ENCODE assay signal across 19 cellular contexts in the genomic region with DNA sequence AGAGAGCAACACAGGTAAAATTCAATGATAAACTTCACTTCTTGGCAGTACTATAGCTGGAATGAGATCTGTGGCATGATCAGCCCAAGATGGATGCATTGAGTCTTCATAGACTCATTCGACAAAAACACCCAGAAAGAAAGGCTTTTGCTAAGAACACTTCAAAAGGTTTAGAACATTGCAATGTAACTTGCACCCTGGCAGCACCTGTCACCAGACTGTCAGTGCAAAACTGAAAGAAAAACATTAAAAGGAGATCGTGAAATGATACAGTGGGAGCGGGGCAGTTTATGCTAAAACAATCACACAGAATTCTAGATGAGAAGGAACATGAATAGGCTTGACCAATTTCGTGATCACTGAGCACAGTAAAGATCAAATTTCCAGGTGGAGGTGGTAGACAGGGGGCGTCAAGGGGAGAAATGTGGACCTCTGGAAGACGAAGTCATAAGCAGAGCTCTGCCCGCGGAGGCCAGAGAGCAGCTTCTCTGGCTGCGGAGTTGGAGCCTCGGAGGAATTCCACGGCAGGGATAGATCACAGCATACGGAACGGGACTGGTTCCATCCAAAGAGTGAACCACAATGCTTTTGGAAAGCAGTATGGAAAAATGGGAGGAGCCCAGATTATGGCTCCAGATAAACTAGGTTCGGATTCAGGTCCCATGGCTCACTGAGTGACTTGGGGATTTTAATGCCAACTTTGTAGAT. TPM values are rescaled to one million over a fixed set of nuclear protein-coding genes. Genes with fewer than 3 reads are reported as not detected.
DNase-seq lines count a peak whose midpoint lies in the region; TF ChIP-seq lines count a peak whose summit lies in the region.
"Had no signal": no experiment of that assay in that cellular context is flagged by ENCODE, and none has a peak within 500 bp of the region (broad histone marks: within the 10 kb centered on the region; RNA-seq: fewer than 3 reads in every experiment).

No MANE protein-coding gene starts in this region.

- no peak for TF ChIP-seq CTCF in fibroblast of mammary gland (conservative IDR thresholded peaks at IDR 0.05; ENCODE audit: control insufficient read depth, insufficient read depth, low read depth, low read length)
- no peak for TF ChIP-seq CTCF in PC-9 (conservative IDR thresholded peaks at IDR 0.05)
- no peak for TF ChIP-seq CTCF in Calu3 (IDR thresholded peaks at IDR 0.05; ENCODE audit: unreplicated experiment)

- H3K27ac ChIP-seq in SJSA1 (no peak overlapping the region), PC-9 (no peak overlapping the region)
- H3K27ac ChIP-seq: Peyer's patch had no signal

- CTCF ChIA-PET in activated naive CD4-positive, alpha-beta T cell treated with anti-CD3 and anti-CD28 coated beads, Interleukin-2, amount 10 ng/mL, durations not matched to agents 7 days and 5 days (lab: Charles Lee), result no interaction called here
- CTCF ChIA-PET in PC-9 (lab: Charles Lee) (no interaction called here), Calu3 (lab: Charles Lee) (no interaction called here)

- H3F3A ChIP-seq in PC-9 (ENCODE audit: insufficient read depth, low read depth), result no peaks in the 10 kb centered on the region

- no peak for DNase-seq in activated naive CD4-positive, alpha-beta T cell treated with anti-CD3 and anti-CD28 coated beads, Interleukin-2, amount 10 ng/mL, durations not matched to agents 7 days and 5 days
- DNase-seq in activated naive CD4-positive, alpha-beta T cell (lab: John Stamatoyannopoulos, UW), result no peak
- DNase-seq in SJSA1 (ENCODE audit: low read depth in 1 of 2, low spot score in 2 of 2) (no peak), fibroblast of mammary gland (ENCODE audit: low read depth) (peak; percentile 8), stromal cell of bone marrow (ENCODE audit: low read depth) (peak; percentile 7), PC-9 (no peak), SIG-M5 treated with dmso at 0.1 percent for 504 hours (lab: John Stamatoyannopoulos, UW; ENCODE audit: unreplicated experiment) (no peak), Calu3 (no peak)
- DNase-seq: CD4-positive, alpha-beta T cell; GF-D8; HCEC 1CT; NCI-H1436 treated with DMSO at 0.1 percent for 48 hours; NCI-H345; NCI-H526 treated with DMSO at 0.1 percent for 48 hours; Peyer's patch; Right ventricle myocardium superior had no signal

- H3K27ac Mint-ChIP-seq in activated naive CD4-positive, alpha-beta T cell treated with anti-CD3 and anti-CD28 coated beads, Interleukin-2, amount 10 ng/mL, durations not matched to agents 7 days and 5 days, result no peak overlapping the region
- no peak overlapping the region for H3K27ac Mint-ChIP-seq in Calu3 (ENCODE audit: unreplicated experiment)
- H3K27ac Mint-ChIP-seq: B cell; CD4-positive, alpha-beta T cell; IgD-negative memory B cell had no signal

- peaks cover 3% of the 10 kb centered on the region for H3K9me3 Mint-ChIP-seq in activated naive CD4-positive, alpha-beta T cell treated with anti-CD3 and anti-CD28 coated beads, Interleukin-2, amount 10 ng/mL, durations not matched to agents 7 days and 5 days
- H3K9me3 Mint-ChIP-seq in Calu3 (ENCODE audit: low read depth, unreplicated experiment), result no peaks in the 10 kb centered on the region

- H3K36me3 Mint-ChIP-seq in activated naive CD4-positive, alpha-beta T cell treated with anti-CD3 and anti-CD28 coated beads, Interleukin-2, amount 10 ng/mL, durations not matched to agents 7 days and 5 days, result no peaks in the 10 kb centered on the region
- H3K36me3 Mint-ChIP-seq in Calu3 (ENCODE audit: insufficient read depth, unreplicated experiment), result no peaks in the 10 kb centered on the region

- POLR2A ChIA-PET in PC-9 (lab: Charles Lee; ENCODE audit: unreplicated experiment), result interaction anchor here (0.6 kb wide), 1 partner anchor 1385 kb away, joined by 15 read pairs; no protein-coding TSS in a partner anchor

- H3K4me1 Mint-ChIP-seq in activated naive CD4-positive, alpha-beta T cell treated with anti-CD3 and anti-CD28 coated beads, Interleukin-2, amount 10 ng/mL, durations not matched to agents 7 days and 5 days, result peaks cover 5% of the 10 kb centered on the region
- no peaks in the 10 kb centered on the region for H3K4me1 Mint-ChIP-seq in Calu3 (ENCODE audit: low read depth, unreplicated experiment)
- H3K4me1 Mint-ChIP-seq: B cell had no signal

- H3K4me3 Mint-ChIP-seq in activated naive CD4-positive, alpha-beta T cell treated with anti-CD3 and anti-CD28 coated beads, Interleukin-2, amount 10 ng/mL, durations not matched to agents 7 days and 5 days, result peak overlapping the region; percentile 29
- no peak overlapping the region for H3K4me3 Mint-ChIP-seq in Calu3 (ENCODE audit: low read depth, unreplicated experiment)
- H3K4me3 Mint-ChIP-seq: B cell; CD4-positive, alpha-beta T cell; IgD-negative memory B cell had no signal

- H3K27me3 ChIP-seq in SJSA1 (replicated peaks) (no peaks in the 10 kb centered on the region), PC-9 (ENCODE audit: insufficient read depth, low read depth) (no peaks in the 10 kb centered on the region)
- H3K27me3 ChIP-seq: Peyer's patch had no signal

- no peak overlapping the region for H3K4me2 ChIP-seq in PC-9

- H3K9me3 ChIP-seq in SJSA1 (replicated peaks) (no peaks in the 10 kb centered on the region), PC-9 (ENCODE audit: insufficient read depth, low read depth) (no peaks in the 10 kb centered on the region; the same call in 1 of the 2 replicates)
- H3K9me3 ChIP-seq: Peyer's patch had no signal

- intact Hi-C loops in PC-9 (cut with micrococcal nuclease; ENCODE audit: unreplicated experiment) (no loop called here), Calu3 (cut with micrococcal nuclease; ENCODE audit: unreplicated experiment) (no loop called here)

- no peaks in the 10 kb centered on the region for H4K20me1 ChIP-seq in PC-9 (ENCODE audit: insufficient read depth)

- H3K4me1 ChIP-seq in SJSA1 (replicated peaks), result no peaks in the 10 kb centered on the region
- H3K4me1 ChIP-seq in PC-9 (replicated peaks; ENCODE audit: insufficient read depth), result no peaks in the 10 kb centered on the region

- H2AFZ ChIP-seq in PC-9, result no peak overlapping the region

- H3K4me3 ChIP-seq in SJSA1 (peak overlapping the region; percentile 14; the same call in 1 of the 2 replicates), fibroblast of mammary gland (ENCODE audit: control insufficient read depth, low read depth, low read length) (peak overlapping the region; percentile 15), PC-9 (no peak overlapping the region)
- H3K4me3 ChIP-seq: Peyer's patch had no signal

- H3K36me3 ChIP-seq in SJSA1 (no peaks in the 10 kb centered on the region), PC-9 (ENCODE audit: low read depth) (no peaks in the 10 kb centered on the region)
- H3K36me3 ChIP-seq: Peyer's patch had no signal

- peaks cover 6% of the 10 kb centered on the region for H3K27me3 Mint-ChIP-seq in activated naive CD4-positive, alpha-beta T cell treated with anti-CD3 and anti-CD28 coated beads, Interleukin-2, amount 10 ng/mL, durations not matched to agents 7 days and 5 days
- no peaks in the 10 kb centered on the region for H3K27me3 Mint-ChIP-seq in Calu3 (ENCODE audit: unreplicated experiment)
- H3K27me3 Mint-ChIP-seq: CD4-positive, alpha-beta T cell had no signal

- no peaks in the 10 kb centered on the region for H3K79me2 ChIP-seq in PC-9 (ENCODE audit: low read depth)

- BruUV-seq in PC-9 (replicated peaks; lab: Mats Ljungman, UMichigan) (no TSS peak), Calu3 (replicated peaks; lab: Mats Ljungman, UMichigan) (no TSS peak)

- no peaks in the 10 kb centered on the region for H3K9me2 ChIP-seq in PC-9 (ENCODE audit: insufficient read depth)

RNA-seq across cellular contexts. Expression of a gene that starts 11.9 kb away (rescaled TPM):
- total RNA-seq in SJSA1 (2014; rRNA removed; shearing (Covaris generic)), result not detected in 2 replicates
- total RNA-seq in PC-9 (2021), result not detected in 2 replicates
- not detected in 2 replicates for total RNA-seq in Calu3 (2022)
- total RNA-seq: B cell; CD4-positive, alpha-beta T cell; HT1080; Peyer's patch had no signal

RNA-seq across cellular contexts. Expression of a gene that starts 53.5 kb away (rescaled TPM):
- total RNA-seq in SJSA1 (2014; rRNA removed; shearing (Covaris generic)), result not detected in 2 replicates
- total RNA-seq in PC-9 (2021) (0.26 TPM in 1 of 2 replicates, not detected in the other), Calu3 (2022) (not detected in 2 replicates)
- total RNA-seq: B cell; CD4-positive, alpha-beta T cell; HT1080; Right ventricle myocardium superior had no signal

RNA-seq across cellular contexts. Expression of a gene that starts 54.8 kb away (rescaled TPM):
- 5.4 and 6.8 TPM in 2 replicates for total RNA-seq in SJSA1 (2014; rRNA removed; shearing (Covaris generic))
- total RNA-seq in PC-9 (2021) (5.7 and 6.5 TPM in 2 replicates), Calu3 (2022) (9.5 and 10.4 TPM in 2 replicates)

Comparison
In these comparisons a context has a peak if more than half of its experiments do, and no peak if none do; other contexts are left out.
1. DNase-seq: peak in fibroblast of mammary gland (single experiment) and stromal cell of bone marrow (single experiment); none in activated naive CD4-positive, alpha-beta T cell treated with anti-CD3 and anti-CD28 coated beads, Interleukin-2, amount 10 ng/mL, durations not matched to agents 7 days and 5 days (single experiment), activated naive CD4-positive, alpha-beta T cell (0 of 4), SJSA1 (0 of 2), PC-9 (0 of 2), SIG-M5 treated with dmso at 0.1 percent for 504 hours (single experiment) and Calu3 (single experiment).